1 cellular context compared by ENCODE assay signal in genomic region chr2:64922482-64923384, GRCh38.
TF ChIP-seq lines count a peak whose summit lies in the region.

No MANE protein-coding gene starts in this region.

TF ChIP-seq in WTC11, 78 proteins besides CTCF, POLR2A, EP300 and RAD21 (continued from another document):
- TF ChIP-seq AFF4 (CRISPR knock-in tag; IDR thresholded peaks at IDR 0.05; ENCODE audit: borderline replicate concordance) (no peak), NFYB (CRISPR knock-in tag; conservative IDR thresholded peaks at IDR 0.05; ENCODE audit: low read depth) (no peak), NFATC4 (CRISPR knock-in tag; IDR thresholded peaks at IDR 0.05) (no peak), ZNF121 (CRISPR knock-in tag; IDR thresholded peaks at IDR 0.05) (no peak), FOXJ3 (CRISPR knock-in tag; IDR thresholded peaks at IDR 0.05; ENCODE audit: borderline replicate concordance) (no peak), ARID4B (CRISPR knock-in tag; IDR thresholded peaks at IDR 0.05; ENCODE audit: borderline replicate concordance) (no peak)
TF ChIP-seq in WTC11: peak in this region for 0.
